ENCODE assay signal across 10 cellular contexts in genomic region chr4:140003851-140004579, GRCh38.
A peak's percentile ranks its signal among the peaks of the same experiment; 100 is the strongest.
DNase-seq lines count a peak whose midpoint lies in the region; ATAC-seq and TF ChIP-seq lines count a peak whose summit lies in the region.
"Had no signal": no experiment of that assay in that cellular context is flagged by ENCODE, and none has a peak within 500 bp of the region (broad histone marks: within the 10 kb centered on the region; RNA-seq: fewer than 3 reads in every experiment).

No MANE protein-coding gene starts in this region.

- H3K9me3 ChIP-seq in right atrium auricular region = no peaks in the 10 kb centered on the region

- H3K27me3 ChIP-seq in right atrium auricular region = no peaks in the 10 kb centered on the region

- H3K9me3 Mint-ChIP-seq in WTC11 = no peaks in the 10 kb centered on the region
- H3K9me3 Mint-ChIP-seq: natural killer cell treated with Interleukin-12 subunit alpha and Interleukin-12 subunit beta and Interleukin-15 and Interleukin-18, amount 100 ng/mL, for 72 hours had no signal

- H3K4me3 Mint-ChIP-seq in WTC11 = peak overlapping the region; percentile 58
- H3K4me3 Mint-ChIP-seq: natural killer cell treated with Interleukin-12 subunit alpha and Interleukin-12 subunit beta and Interleukin-15 and Interleukin-18, amount 100 ng/mL, for 72 hours had no signal

- peaks cover 41% of the 10 kb centered on the region for H3K4me1 Mint-ChIP-seq in WTC11

- no peak for DNase-seq in WTC11 (ENCODE audit: low spot score)
- DNase-seq in right atrium auricular region (ENCODE audit: low spot score) = no peak
- peak; percentile 44 for DNase-seq in putamen (ENCODE audit: low spot score)
- no peak for DNase-seq in hepatic stellate cell (ENCODE audit: low spot score)
- no peak for DNase-seq in NCI-H1417 treated with DMSO at 0.1 percent for 48 hours (lab: John Stamatoyannopoulos, UW)
- no peak for DNase-seq in COLO668 (lab: John Stamatoyannopoulos, UW; ENCODE audit: unreplicated experiment)

- POLR2A ChIA-PET in WTC11 (lab: Charles Lee) = interaction anchor here (1.0 kb wide), 1 partner anchor 150 kb away, joined by 3 read pairs; the partner anchor contains the start of gene MAML3

- H3K27ac ChIP-seq in C4-2B (0 out of 2 replicates have a peak overlapping the region, but pooled peaks have one; percentile 30), right atrium auricular region (peak overlapping the region in 1 of 2 donors; percentile 52)
- H3K27ac ChIP-seq: KMS-11 had no signal

- peak overlapping the region; percentile 21; the same call in 1 of the 2 replicates for H3K27ac Mint-ChIP-seq in WTC11
- H3K27ac Mint-ChIP-seq: natural killer cell treated with Interleukin-12 subunit alpha and Interleukin-12 subunit beta and Interleukin-15 and Interleukin-18, amount 100 ng/mL, for 72 hours had no signal

- peak; percentile 33; the same call in 1 of the 2 replicates for ATAC-seq in WTC11
- no peak for ATAC-seq in GM21367 (IDR thresholded peaks at IDR 0.05; ENCODE audit: unreplicated experiment)
- ATAC-seq: natural killer cell treated with Interleukin-12 subunit alpha and Interleukin-12 subunit beta and Interleukin-15 and Interleukin-18, amount 100 ng/mL, for 72 hours had no signal

- no peaks in the 10 kb centered on the region for H3K36me3 Mint-ChIP-seq in WTC11
- H3K36me3 Mint-ChIP-seq: natural killer cell treated with Interleukin-12 subunit alpha and Interleukin-12 subunit beta and Interleukin-15 and Interleukin-18, amount 100 ng/mL, for 72 hours had no signal

- H3K4me1 ChIP-seq in right atrium auricular region = peaks cover 0 to 13% of the 10 kb centered on the region in 2 donors

- H3K27me3 Mint-ChIP-seq in WTC11 (ENCODE audit: low read depth) = no peaks in the 10 kb centered on the region; the same call in 1 of the 2 replicates

- TF ChIP-seq CTCF in C4-2B (conservative IDR thresholded peaks at IDR 0.05) (no peak), WTC11 (IDR thresholded peaks at IDR 0.05) (no peak), right atrium auricular region (IDR thresholded peaks at IDR 0.05) (no peak)

- CTCF ChIA-PET in WTC11 (lab: Charles Lee) = interaction anchor here (0.6 to 2.3 kb wide), 14 partner anchors 8 to 447 kb away, joined by 3 to 13 read pairs (median 3); no protein-coding TSS in a partner anchor

- H3K4me3 ChIP-seq in right atrium auricular region = peak overlapping the region; percentile 25 to 42

- no peaks in the 10 kb centered on the region for H3K36me3 ChIP-seq in right atrium auricular region

TF ChIP-seq in WTC11, 78 proteins besides CTCF, POLR2A, EP300 and RAD21:
- TF ChIP-seq NR2C2 (CRISPR knock-in tag; IDR thresholded peaks at IDR 0.05) (no peak), ZNF317 (CRISPR knock-in tag; IDR thresholded peaks at IDR 0.05; ENCODE audit: borderline replicate concordance, low read depth) (no peak), ATF1 (CRISPR knock-in tag; IDR thresholded peaks at IDR 0.05) (no peak), ZNF416 (CRISPR knock-in tag; IDR thresholded peaks at IDR 0.05) (no peak), ZNF396 (CRISPR knock-in tag; IDR thresholded peaks at IDR 0.05; ENCODE audit: borderline replicate concordance) (no peak), NFYB (CRISPR knock-in tag; conservative IDR thresholded peaks at IDR 0.05; ENCODE audit: low read depth) (no peak), ZNF281 (CRISPR knock-in tag; IDR thresholded peaks at IDR 0.05) (no peak), HMGXB4 (CRISPR knock-in tag; IDR thresholded peaks at IDR 0.05) (no peak), ELF4 (CRISPR knock-in tag; IDR thresholded peaks at IDR 0.05; ENCODE audit: low read depth) (no peak), NFE2L1 (CRISPR knock-in tag; IDR thresholded peaks at IDR 0.05) (no peak), ARID4B (CRISPR knock-in tag; IDR thresholded peaks at IDR 0.05; ENCODE audit: borderline replicate concordance) (no peak)
- TF ChIP-seq, protein P1, sequence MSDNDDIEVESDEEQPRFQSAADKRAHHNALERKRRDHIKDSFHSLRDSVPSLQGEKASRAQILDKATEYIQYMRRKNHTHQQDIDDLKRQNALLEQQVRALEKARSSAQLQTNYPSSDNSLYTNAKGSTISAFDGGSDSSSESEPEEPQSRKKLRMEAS (CRISPR knock-in tag; IDR thresholded peaks at IDR 0.05) = no peak
TF ChIP-seq in WTC11: peak in this region for 0.
